ENCODE assay signal across 9 cellular contexts in the genomic region with DNA sequence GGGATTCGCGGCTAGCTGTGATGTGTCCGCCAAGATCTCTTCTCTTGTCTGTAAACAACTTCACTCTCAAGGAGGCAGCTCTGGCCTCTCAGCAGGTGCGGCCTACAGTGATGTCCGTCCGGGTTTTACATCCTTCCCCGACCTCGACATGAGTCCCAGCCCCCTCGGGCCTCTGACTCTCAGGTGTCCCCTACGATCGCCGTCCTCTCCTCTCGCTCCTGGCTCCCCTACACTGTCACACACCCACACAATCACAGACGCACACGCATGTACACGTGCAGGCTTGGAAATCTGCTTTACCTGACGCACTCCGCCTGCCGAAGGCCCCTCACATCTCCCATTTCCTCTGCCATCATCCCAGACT. TPM values are rescaled to one million over a fixed set of nuclear protein-coding genes. Genes with fewer than 3 reads are reported as not detected.
DNase-seq lines count a peak whose midpoint lies in the region; ATAC-seq and TF ChIP-seq lines count a peak whose summit lies in the region.
"Had no signal": no experiment of that assay in that cellular context is flagged by ENCODE, and none has a peak within 500 bp of the region (broad histone marks: within the 10 kb centered on the region; RNA-seq: fewer than 3 reads in every experiment).

No MANE protein-coding gene starts in this region.

- ATAC-seq in GM21528 (IDR thresholded peaks at IDR 0.05; ENCODE audit: low FRiP score, unreplicated experiment) (no peak), HG03039 (IDR thresholded peaks at IDR 0.05; ENCODE audit: unreplicated experiment) (no peak)

- H3K4me1 ChIP-seq in CD4-positive, alpha-beta memory T cell (ENCODE audit: insufficient read depth, low read length) = peaks cover 15% of the 10 kb centered on the region
- peaks cover 13% of the 10 kb centered on the region for H3K4me1 ChIP-seq in KMS-11 (ENCODE audit: low read depth, poor library complexity, severe bottlenecking)

- no peak for TF ChIP-seq CTCF in KMS-11 (conservative IDR thresholded peaks at IDR 0.05; ENCODE audit: low read depth, low read length)
- no peak for TF ChIP-seq CTCF in mesothelial cell of epicardium (IDR thresholded peaks at IDR 0.05; ENCODE audit: unreplicated experiment)

- POLR2A ChIA-PET in CD4-positive, alpha-beta memory T cell (lab: Charles Lee; ENCODE audit: partially characterized antibody) = interaction anchor here (1.0 to 1.8 kb wide), 4 partner anchors 17 to 280 kb away, joined by 3 to 8 read pairs (median 4); partner anchors contain the start of gene SLC37A1

- peak overlapping the region; percentile 86 to 96 (median 92) for H3K4me3 Mint-ChIP-seq in CD4-positive, alpha-beta memory T cell
- H3K4me3 Mint-ChIP-seq in mesothelial cell of epicardium = peak overlapping the region; percentile 91

- DNase-seq in CD4-positive, alpha-beta memory T cell = peak in 1 of 5 donors; percentile 48
- peak; percentile 52 for DNase-seq in cerebellum (ENCODE audit: low spot score)
- DNase-seq in mesothelial cell of epicardium (ENCODE audit: low spot score in 2 of 2, unreplicated experiment in 2 of 2) = no peak
- DNase-seq in islet precursor cell = no peak
- DNase-seq in stimulated activated CD8-positive, alpha-beta memory T cell treated with anti-CD3 and anti-CD28 coated beads, Interleukin-4, amount 100 ng/mL, for 48 hours = no peak

- no peaks in the 10 kb centered on the region for H3K9me3 ChIP-seq in CD4-positive, alpha-beta memory T cell (ENCODE audit: control insufficient read depth in 1 of 2, low read length in 2 of 2)

- CTCF ChIA-PET in CD4-positive, alpha-beta memory T cell (lab: Charles Lee; ENCODE audit: partially characterized antibody) = no interaction called here

- H3K27me3 Mint-ChIP-seq in CD4-positive, alpha-beta memory T cell = peaks cover 4 to 6% of the 10 kb centered on the region in 2 donors
- H3K27me3 Mint-ChIP-seq in mesothelial cell of epicardium (ENCODE audit: low read depth) = peaks cover 11% of the 10 kb centered on the region

- H3K79me2 ChIP-seq in KMS-11 (ENCODE audit: insufficient read depth, low read depth) = no peaks in the 10 kb centered on the region

- peak overlapping the region; percentile 79 for H3K27ac ChIP-seq in CD4-positive, alpha-beta memory T cell (ENCODE audit: low read depth, low read length)
- no peak overlapping the region for H3K27ac ChIP-seq in KMS-11

- peaks cover 8 to 20% (median 15%) of the 10 kb centered on the region in 4 donors for H3K4me1 Mint-ChIP-seq in CD4-positive, alpha-beta memory T cell
- H3K4me1 Mint-ChIP-seq in mesothelial cell of epicardium = peaks cover 14% of the 10 kb centered on the region

- H3K9me3 Mint-ChIP-seq in CD4-positive, alpha-beta memory T cell = no peaks in the 10 kb centered on the region
- no peaks in the 10 kb centered on the region for H3K9me3 Mint-ChIP-seq in mesothelial cell of epicardium

- intact Hi-C loops in CD4-positive, alpha-beta memory T cell (cut with micrococcal nuclease) = loop anchor here (1.0 to 10.0 kb wide), 6 partner anchors 16 to 487 kb away; partner anchors contain the start of genes NDUFV3, PKNOX1, SLC37A1 and ZBTB21

- no peaks in the 10 kb centered on the region for H4K20me1 ChIP-seq in KMS-11 (ENCODE audit: insufficient read depth)

- H3K36me3 ChIP-seq in CD4-positive, alpha-beta memory T cell (ENCODE audit: insufficient read depth, low read length) = no peaks in the 10 kb centered on the region
- H3K36me3 ChIP-seq in KMS-11 (ENCODE audit: insufficient read depth) = no peaks in the 10 kb centered on the region

- H3K9ac ChIP-seq in KMS-11 = peak overlapping the region; percentile 52

- peak overlapping the region; percentile 75 for H2AFZ ChIP-seq in KMS-11 (ENCODE audit: low read depth)

- H3K4me2 ChIP-seq in KMS-11 = peak overlapping the region; percentile 75

- no peaks in the 10 kb centered on the region for H3K27me3 ChIP-seq in CD4-positive, alpha-beta memory T cell (ENCODE audit: insufficient read depth, low read length)
- no peaks in the 10 kb centered on the region; the same call in 1 of the 2 replicates for H3K27me3 ChIP-seq in KMS-11 (ENCODE audit: insufficient read depth, low read depth)

- H3K27ac Mint-ChIP-seq in CD4-positive, alpha-beta memory T cell = peak overlapping the region; percentile 82 to 97 (median 94)
- peak overlapping the region; percentile 74 for H3K27ac Mint-ChIP-seq in mesothelial cell of epicardium

- no peaks in the 10 kb centered on the region for H3K36me3 Mint-ChIP-seq in CD4-positive, alpha-beta memory T cell
- H3K36me3 Mint-ChIP-seq in mesothelial cell of epicardium = no peaks in the 10 kb centered on the region

- peak overlapping the region; percentile 60 to 71 for H3K4me3 ChIP-seq in CD4-positive, alpha-beta memory T cell (ENCODE audit: low read length in 2 of 2)
- peak overlapping the region; percentile 38 for H3K4me3 ChIP-seq in KMS-11 (IDR thresholded peaks at IDR 0.05; ENCODE audit: insufficient read depth, low read depth, low read length)

RNA-seq across cellular contexts. Expression of gene RSPH1, which starts 0.8 kb away (rescaled TPM):
- not detected for total RNA-seq in CD4-positive, alpha-beta memory T cell
- not detected for polyA plus RNA-seq in CD4-positive, alpha-beta memory T cell
- total RNA-seq in cerebellum (2.4 TPM), mesothelial cell of epicardium (0.23 to 0.42 TPM (median 0.40 TPM) in 3 replicates)
- total RNA-seq: HT1080 had no signal

RNA-seq across cellular contexts. Expression of gene SLC37A1, which starts 16.8 kb away (rescaled TPM):
- total RNA-seq in CD4-positive, alpha-beta memory T cell = 10 to 100 TPM; 18.1 to 18.5 TPM
- 1 to 10 TPM; 4.7 to 7.0 TPM for polyA plus RNA-seq in CD4-positive, alpha-beta memory T cell
- total RNA-seq in cerebellum (24.4 TPM), mesothelial cell of epicardium (13.0 to 15.9 TPM (median 14.8 TPM) in 3 replicates)
